In the genomic region with DNA sequence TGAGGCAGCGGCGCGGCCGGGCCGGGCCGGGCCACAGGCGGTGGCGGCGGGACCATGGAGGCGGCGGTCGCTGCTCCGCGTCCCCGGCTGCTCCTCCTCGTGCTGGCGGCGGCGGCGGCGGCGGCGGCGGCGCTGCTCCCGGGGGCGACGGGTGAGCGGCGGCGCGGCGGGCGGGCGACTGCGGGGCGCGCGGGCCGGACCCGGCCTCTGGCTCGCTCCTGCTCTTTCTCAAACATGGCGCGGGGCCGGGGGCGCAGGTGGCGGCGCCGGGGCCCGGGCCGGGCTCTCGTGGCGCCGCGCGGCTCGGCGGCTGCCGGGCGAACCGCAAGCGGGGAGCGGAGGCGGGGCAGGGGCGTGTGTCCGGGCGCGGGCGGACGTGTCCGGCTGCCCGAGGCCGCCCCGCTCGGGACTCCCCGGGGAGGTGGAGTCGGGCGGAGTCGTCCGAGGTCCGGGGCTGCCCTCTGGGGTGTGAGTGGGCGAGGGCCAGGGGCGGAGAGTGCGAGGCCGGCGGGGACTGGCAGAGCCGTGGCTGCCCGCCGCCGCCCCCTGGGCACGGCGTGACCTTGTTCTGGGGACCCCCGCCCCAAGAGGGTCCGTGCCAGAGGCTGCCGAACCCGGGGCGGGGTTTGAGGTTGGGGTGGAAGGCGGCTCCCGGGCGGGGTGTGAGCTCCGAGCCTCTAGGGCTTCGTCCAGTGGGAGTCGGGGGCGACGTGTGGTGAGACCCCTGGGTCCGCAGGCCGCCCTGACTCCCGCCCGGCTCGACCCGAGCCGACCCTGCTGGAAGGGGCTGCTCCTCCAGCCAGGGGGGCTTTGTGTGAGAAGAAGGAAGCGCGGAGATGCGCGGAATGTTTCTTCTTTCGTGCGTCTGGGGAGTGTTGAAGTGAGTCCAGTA, we compare ENCODE assay signal across 1 cellular context.
TF ChIP-seq lines count a peak whose summit lies in the region.

No MANE protein-coding gene starts in this region.

TF ChIP-seq in HepG2, 621 proteins besides CTCF, POLR2A, EP300 and RAD21 (continued from another document and continues in another):
- TF ChIP-seq HNF4G (IDR thresholded peaks at IDR 0.05; ENCODE audit: borderline replicate concordance, low read depth, low read length) (peak; percentile 3; the same call in 1 of the 2 replicates), HNF4G (CRISPR knock-in tag; IDR thresholded peaks at IDR 0.05; ENCODE audit: borderline replicate concordance, low read depth) (no peak), SRF (IDR thresholded peaks at IDR 0.05; ENCODE audit: low read depth, low read length) (no peak), ZNF451 (CRISPR knock-in tag; IDR thresholded peaks at IDR 0.05) (0 out of 2 replicates have a peak, but pooled peaks have one; percentile 50), RBFOX2 (IDR thresholded peaks at IDR 0.05; ENCODE audit: low read depth, low read length) (peak; percentile 59), FOXC1 (CRISPR knock-in tag; IDR thresholded peaks at IDR 0.05; ENCODE audit: borderline replicate concordance) (peak; percentile 34; the same call in 1 of the 2 replicates), MYNN (CRISPR knock-in tag; IDR thresholded peaks at IDR 0.05; ENCODE audit: low read depth) (no peak), NFYB (CRISPR knock-in tag; IDR thresholded peaks at IDR 0.05) (peak; percentile 32; the same call in 1 of the 2 replicates), ZMYM4 (CRISPR knock-in tag; IDR thresholded peaks at IDR 0.05) (peak; percentile 40; the same call in 1 of the 2 replicates), ZNF441 (CRISPR knock-in tag; IDR thresholded peaks at IDR 0.05; ENCODE audit: borderline replicate concordance) (0 out of 2 replicates have a peak, but pooled peaks have one; percentile 33), IRX3 (CRISPR knock-in tag; IDR thresholded peaks at IDR 0.05; ENCODE audit: borderline replicate concordance, low read depth) (no peak), SALL1 (CRISPR knock-in tag; IDR thresholded peaks at IDR 0.05) (peak; percentile 9; the same call in 1 of the 2 replicates), GFI1 (CRISPR knock-in tag; IDR thresholded peaks at IDR 0.05; ENCODE audit: borderline replicate concordance) (no peak), YY1 (IDR thresholded peaks at IDR 0.05; ENCODE audit: insufficient read depth, insufficient replicate concordance, low read depth, low read length) (peak; percentile 8), HOXA3 (CRISPR knock-in tag; IDR thresholded peaks at IDR 0.05) (peak; percentile 24; the same call in 1 of the 2 replicates), POLR2G (IDR thresholded peaks at IDR 0.05; ENCODE audit: low read depth, low read length) (peak; percentile 76; the same call in 1 of the 2 replicates), TCF7 (IDR thresholded peaks at IDR 0.05; ENCODE audit: low read depth) (no peak), MTF2 (CRISPR knock-in tag; IDR thresholded peaks at IDR 0.05; ENCODE audit: borderline replicate concordance) (0 out of 2 replicates have a peak, but pooled peaks have one; percentile 59), PHF20 (CRISPR knock-in tag; IDR thresholded peaks at IDR 0.05) (peak; percentile 45; the same call in 1 of the 2 replicates), SAP130 (CRISPR knock-in tag; IDR thresholded peaks at IDR 0.05; ENCODE audit: low read depth) (peak; percentile 31; the same call in 1 of the 2 replicates), AGO2 (optimal IDR thresholded peaks at IDR 0.05; ENCODE audit: low read depth, low read length) (peak; percentile 25), SPEN (CRISPR knock-in tag; IDR thresholded peaks at IDR 0.05; ENCODE audit: low read depth) (0 out of 2 replicates have a peak, but pooled peaks have one; percentile 6), CBX2 (IDR thresholded peaks at IDR 0.05; ENCODE audit: low read depth, low read length) (no peak), CBX2 (CRISPR knock-in tag; IDR thresholded peaks at IDR 0.05; ENCODE audit: low read depth) (no peak), ETV6 (CRISPR knock-in tag; conservative IDR thresholded peaks at IDR 0.05) (0 out of 2 replicates have a peak, but pooled peaks have one; percentile 48), RFXAP (CRISPR knock-in tag; IDR thresholded peaks at IDR 0.05; ENCODE audit: borderline replicate concordance) (0 out of 2 replicates have a peak, but pooled peaks have one; percentile 14), MAFK (conservative IDR thresholded peaks at IDR 0.05 in 1 of 2, IDR thresholded peaks at IDR 0.05 in 1 of 2; ENCODE audit: low read length in 2 of 2) (no peak), ZNF724P (CRISPR knock-in tag; IDR thresholded peaks at IDR 0.05; ENCODE audit: borderline replicate concordance) (peak; percentile 55; the same call in 1 of the 2 replicates), TAF1 (CRISPR knock-in tag; IDR thresholded peaks at IDR 0.05) (peak; percentile 41), ZBTB38 (CRISPR knock-in tag; IDR thresholded peaks at IDR 0.05) (0 out of 2 replicates have a peak, but pooled peaks have one; percentile 39), ZNF138 (CRISPR knock-in tag; IDR thresholded peaks at IDR 0.05; ENCODE audit: low read depth) (peak; percentile 26; the same call in 1 of the 2 replicates)
- TF ChIP-seq, protein P1, sequence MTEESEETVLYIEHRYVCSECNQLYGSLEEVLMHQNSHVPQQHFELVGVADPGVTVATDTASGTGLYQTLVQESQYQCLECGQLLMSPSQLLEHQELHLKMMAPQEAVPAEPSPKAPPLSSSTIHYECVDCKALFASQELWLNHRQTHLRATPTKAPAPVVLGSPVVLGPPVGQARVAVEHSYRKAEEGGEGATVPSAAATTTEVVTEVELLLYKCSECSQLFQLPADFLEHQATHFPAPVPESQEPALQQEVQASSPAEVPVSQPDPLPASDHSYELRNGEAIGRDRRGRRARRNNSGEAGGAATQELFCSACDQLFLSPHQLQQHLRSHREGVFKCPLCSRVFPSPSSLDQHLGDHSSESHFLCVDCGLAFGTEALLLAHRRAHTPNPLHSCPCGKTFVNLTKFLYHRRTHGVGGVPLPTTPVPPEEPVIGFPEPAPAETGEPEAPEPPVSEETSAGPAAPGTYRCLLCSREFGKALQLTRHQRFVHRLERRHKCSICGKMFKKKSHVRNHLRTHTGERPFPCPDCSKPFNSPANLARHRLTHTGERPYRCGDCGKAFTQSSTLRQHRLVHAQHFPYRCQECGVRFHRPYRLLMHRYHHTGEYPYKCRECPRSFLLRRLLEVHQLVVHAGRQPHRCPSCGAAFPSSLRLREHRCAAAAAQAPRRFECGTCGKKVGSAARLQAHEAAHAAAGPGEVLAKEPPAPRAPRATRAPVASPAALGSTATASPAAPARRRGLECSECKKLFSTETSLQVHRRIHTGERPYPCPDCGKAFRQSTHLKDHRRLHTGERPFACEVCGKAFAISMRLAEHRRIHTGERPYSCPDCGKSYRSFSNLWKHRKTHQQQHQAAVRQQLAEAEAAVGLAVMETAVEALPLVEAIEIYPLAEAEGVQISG (CRISPR knock-in tag; IDR thresholded peaks at IDR 0.05): no peak
- TF ChIP-seq, protein P2, sequence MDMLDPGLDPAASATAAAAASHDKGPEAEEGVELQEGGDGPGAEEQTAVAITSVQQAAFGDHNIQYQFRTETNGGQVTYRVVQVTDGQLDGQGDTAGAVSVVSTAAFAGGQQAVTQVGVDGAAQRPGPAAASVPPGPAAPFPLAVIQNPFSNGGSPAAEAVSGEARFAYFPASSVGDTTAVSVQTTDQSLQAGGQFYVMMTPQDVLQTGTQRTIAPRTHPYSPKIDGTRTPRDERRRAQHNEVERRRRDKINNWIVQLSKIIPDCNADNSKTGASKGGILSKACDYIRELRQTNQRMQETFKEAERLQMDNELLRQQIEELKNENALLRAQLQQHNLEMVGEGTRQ (IDR thresholded peaks at IDR 0.05; ENCODE audit: low read depth, low read length): no peak
- TF ChIP-seq, protein P2 (CRISPR knock-in tag; IDR thresholded peaks at IDR 0.05; ENCODE audit: borderline replicate concordance): no peak
- TF ChIP-seq, protein P3, sequence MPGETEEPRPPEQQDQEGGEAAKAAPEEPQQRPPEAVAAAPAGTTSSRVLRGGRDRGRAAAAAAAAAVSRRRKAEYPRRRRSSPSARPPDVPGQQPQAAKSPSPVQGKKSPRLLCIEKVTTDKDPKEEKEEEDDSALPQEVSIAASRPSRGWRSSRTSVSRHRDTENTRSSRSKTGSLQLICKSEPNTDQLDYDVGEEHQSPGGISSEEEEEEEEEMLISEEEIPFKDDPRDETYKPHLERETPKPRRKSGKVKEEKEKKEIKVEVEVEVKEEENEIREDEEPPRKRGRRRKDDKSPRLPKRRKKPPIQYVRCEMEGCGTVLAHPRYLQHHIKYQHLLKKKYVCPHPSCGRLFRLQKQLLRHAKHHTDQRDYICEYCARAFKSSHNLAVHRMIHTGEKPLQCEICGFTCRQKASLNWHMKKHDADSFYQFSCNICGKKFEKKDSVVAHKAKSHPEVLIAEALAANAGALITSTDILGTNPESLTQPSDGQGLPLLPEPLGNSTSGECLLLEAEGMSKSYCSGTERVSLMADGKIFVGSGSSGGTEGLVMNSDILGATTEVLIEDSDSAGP (CRISPR knock-in tag; IDR thresholded peaks at IDR 0.05; ENCODE audit: borderline replicate concordance): no peak
- TF ChIP-seq, protein P4, sequence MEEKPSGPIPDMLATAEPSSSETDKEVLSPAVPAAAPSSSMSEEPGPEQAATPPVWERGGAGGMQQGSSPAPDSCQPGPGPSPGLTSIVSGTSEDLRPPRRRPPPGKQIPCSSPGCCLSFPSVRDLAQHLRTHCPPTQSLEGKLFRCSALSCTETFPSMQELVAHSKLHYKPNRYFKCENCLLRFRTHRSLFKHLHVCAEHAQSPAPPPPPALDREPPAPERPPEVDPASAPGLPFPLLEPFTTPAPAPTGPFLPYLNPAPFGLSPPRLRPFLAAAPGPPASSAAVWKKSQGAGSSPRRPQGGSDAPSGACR (CRISPR knock-in tag; IDR thresholded peaks at IDR 0.05): peak; percentile 65; the same call in 1 of the 2 replicates
- TF ChIP-seq, protein P5, sequence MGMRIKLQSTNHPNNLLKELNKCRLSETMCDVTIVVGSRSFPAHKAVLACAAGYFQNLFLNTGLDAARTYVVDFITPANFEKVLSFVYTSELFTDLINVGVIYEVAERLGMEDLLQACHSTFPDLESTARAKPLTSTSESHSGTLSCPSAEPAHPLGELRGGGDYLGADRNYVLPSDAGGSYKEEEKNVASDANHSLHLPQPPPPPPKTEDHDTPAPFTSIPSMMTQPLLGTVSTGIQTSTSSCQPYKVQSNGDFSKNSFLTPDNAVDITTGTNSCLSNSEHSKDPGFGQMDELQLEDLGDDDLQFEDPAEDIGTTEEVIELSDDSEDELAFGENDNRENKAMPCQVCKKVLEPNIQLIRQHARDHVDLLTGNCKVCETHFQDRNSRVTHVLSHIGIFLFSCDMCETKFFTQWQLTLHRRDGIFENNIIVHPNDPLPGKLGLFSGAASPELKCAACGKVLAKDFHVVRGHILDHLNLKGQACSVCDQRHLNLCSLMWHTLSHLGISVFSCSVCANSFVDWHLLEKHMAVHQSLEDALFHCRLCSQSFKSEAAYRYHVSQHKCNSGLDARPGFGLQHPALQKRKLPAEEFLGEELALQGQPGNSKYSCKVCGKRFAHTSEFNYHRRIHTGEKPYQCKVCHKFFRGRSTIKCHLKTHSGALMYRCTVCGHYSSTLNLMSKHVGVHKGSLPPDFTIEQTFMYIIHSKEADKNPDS (CRISPR knock-in tag; IDR thresholded peaks at IDR 0.05): peak; percentile 54; the same call in 1 of the 2 replicates
- TF ChIP-seq, protein P6, sequence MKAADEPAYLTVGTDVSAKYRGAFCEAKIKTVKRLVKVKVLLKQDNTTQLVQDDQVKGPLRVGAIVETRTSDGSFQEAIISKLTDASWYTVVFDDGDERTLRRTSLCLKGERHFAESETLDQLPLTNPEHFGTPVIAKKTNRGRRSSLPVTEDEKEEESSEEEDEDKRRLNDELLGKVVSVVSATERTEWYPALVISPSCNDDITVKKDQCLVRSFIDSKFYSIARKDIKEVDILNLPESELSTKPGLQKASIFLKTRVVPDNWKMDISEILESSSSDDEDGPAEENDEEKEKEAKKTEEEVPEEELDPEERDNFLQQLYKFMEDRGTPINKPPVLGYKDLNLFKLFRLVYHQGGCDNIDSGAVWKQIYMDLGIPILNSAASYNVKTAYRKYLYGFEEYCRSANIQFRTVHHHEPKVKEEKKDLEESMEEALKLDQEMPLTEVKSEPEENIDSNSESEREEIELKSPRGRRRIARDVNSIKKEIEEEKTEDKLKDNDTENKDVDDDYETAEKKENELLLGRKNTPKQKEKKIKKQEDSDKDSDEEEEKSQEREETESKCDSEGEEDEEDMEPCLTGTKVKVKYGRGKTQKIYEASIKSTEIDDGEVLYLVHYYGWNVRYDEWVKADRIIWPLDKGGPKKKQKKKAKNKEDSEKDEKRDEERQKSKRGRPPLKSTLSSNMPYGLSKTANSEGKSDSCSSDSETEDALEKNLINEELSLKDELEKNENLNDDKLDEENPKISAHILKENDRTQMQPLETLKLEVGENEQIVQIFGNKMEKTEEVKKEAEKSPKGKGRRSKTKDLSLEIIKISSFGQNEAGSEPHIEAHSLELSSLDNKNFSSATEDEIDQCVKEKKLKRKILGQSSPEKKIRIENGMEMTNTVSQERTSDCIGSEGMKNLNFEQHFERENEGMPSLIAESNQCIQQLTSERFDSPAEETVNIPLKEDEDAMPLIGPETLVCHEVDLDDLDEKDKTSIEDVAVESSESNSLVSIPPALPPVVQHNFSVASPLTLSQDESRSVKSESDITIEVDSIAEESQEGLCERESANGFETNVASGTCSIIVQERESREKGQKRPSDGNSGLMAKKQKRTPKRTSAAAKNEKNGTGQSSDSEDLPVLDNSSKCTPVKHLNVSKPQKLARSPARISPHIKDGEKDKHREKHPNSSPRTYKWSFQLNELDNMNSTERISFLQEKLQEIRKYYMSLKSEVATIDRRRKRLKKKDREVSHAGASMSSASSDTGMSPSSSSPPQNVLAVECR (CRISPR knock-in tag; IDR thresholded peaks at IDR 0.05; ENCODE audit: borderline replicate concordance): peak; percentile 61; the same call in 1 of the 2 replicates
- TF ChIP-seq, protein P7, sequence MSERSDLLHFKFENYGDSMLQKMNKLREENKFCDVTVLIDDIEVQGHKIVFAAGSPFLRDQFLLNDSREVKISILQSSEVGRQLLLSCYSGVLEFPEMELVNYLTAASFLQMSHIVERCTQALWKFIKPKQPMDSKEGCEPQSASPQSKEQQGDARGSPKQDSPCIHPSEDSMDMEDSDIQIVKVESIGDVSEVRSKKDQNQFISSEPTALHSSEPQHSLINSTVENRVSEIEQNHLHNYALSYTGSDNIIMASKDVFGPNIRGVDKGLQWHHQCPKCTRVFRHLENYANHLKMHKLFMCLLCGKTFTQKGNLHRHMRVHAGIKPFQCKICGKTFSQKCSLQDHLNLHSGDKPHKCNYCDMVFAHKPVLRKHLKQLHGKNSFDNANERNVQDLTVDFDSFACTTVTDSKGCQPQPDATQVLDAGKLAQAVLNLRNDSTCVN (CRISPR knock-in tag; IDR thresholded peaks at IDR 0.05; ENCODE audit: borderline replicate concordance): no peak
